In genomic region chr12:43891856-43892574, GRCh38 we compare ENCODE assay signal across 22 cellular contexts. TPM values are rescaled to one million over a fixed set of nuclear protein-coding genes. Genes with fewer than 3 reads are reported as not detected.
DNase-seq lines count a peak whose midpoint lies in the region; ATAC-seq, FAIRE-seq and TF ChIP-seq lines count a peak whose summit lies in the region.
"Had no signal": no experiment of that assay in that cellular context is flagged by ENCODE, and none has a peak within 500 bp of the region (broad histone marks: within the 10 kb centered on the region; RNA-seq: fewer than 3 reads in every experiment).

No MANE protein-coding gene starts in this region.

- no peak for TF ChIP-seq RAD21 in HepG2 (CRISPR knock-in tag; IDR thresholded peaks at IDR 0.05)

- peaks cover 6% of the 10 kb centered on the region for H3K9me3 Mint-ChIP-seq in endodermal cell

- DNase-seq in H54 (ENCODE audit: insufficient read length, low spot score): no peak
- peak; percentile 18 for DNase-seq in M059J (ENCODE audit: low read depth)
- peak; percentile 64 for DNase-seq in mammary epithelial cell
- peak; percentile 5 for DNase-seq in HepG2 (ENCODE audit: low spot score)
- no peak for DNase-seq in NCI-H345 (lab: John Stamatoyannopoulos, UW)
- no peak for DNase-seq in retina
- no peak for DNase-seq in endodermal cell
- DNase-seq: BE2C; CD4-positive, CD25-positive, alpha-beta regulatory T cell; COR-L47; DMS153; Kasumi-1; NCI-H187; NCI-H2107; NCI-H510A treated with DMSO at 0.1 percent for 48 hours; PC-9 had no signal

- no peaks in the 10 kb centered on the region for H3K4me1 Mint-ChIP-seq in endodermal cell
- H3K4me1 Mint-ChIP-seq: CD4-positive, CD25-positive, alpha-beta regulatory T cell had no signal

- WGBS in mammary epithelial cell (ENCODE audit: low coverage, missing lambda C conversion rate): 89% methylated on average over 3 of the region's 3 CpGs
- 85% methylated on average over 3 of the region's 3 CpGs for WGBS in HepG2 (ENCODE audit: low lambda C conversion rate)
- WGBS in endodermal cell (ENCODE audit: insufficient coverage in 1 of 2, insufficient read length in 1 of 2), 2 experiments: 90 to 94% methylated on average over 2 to 3 of the region's 3 CpGs

- H3K4me3 Mint-ChIP-seq in endodermal cell: no peak overlapping the region
- H3K4me3 Mint-ChIP-seq: CD4-positive, CD25-positive, alpha-beta regulatory T cell had no signal

- FAIRE-seq in H54 (lab: Jason Lieb, UNC) (peak; percentile 38), HepG2 (lab: Jason Lieb, UNC) (no peak)
- FAIRE-seq: A204.1, GM12892, H1, HTR-8/SVneo had no signal

- no peaks in the 10 kb centered on the region for H3K27me3 Mint-ChIP-seq in endodermal cell (ENCODE audit: insufficient read depth)
- H3K27me3 Mint-ChIP-seq: CD4-positive, CD25-positive, alpha-beta regulatory T cell had no signal

- no peak overlapping the region for H3K4me2 ChIP-seq in mammary epithelial cell (ENCODE audit: insufficient read depth, low read depth, low read length)
- no peak overlapping the region for H3K4me2 ChIP-seq in HepG2 (ENCODE audit: low read depth, low read length)
- H3K4me2 ChIP-seq: PC-9 had no signal

- H3K9ac ChIP-seq in mammary epithelial cell (ENCODE audit: insufficient read depth, low read length) (no peak overlapping the region), HepG2 (ENCODE audit: insufficient read depth, low read depth, low read length) (no peak overlapping the region), endodermal cell (ENCODE audit: extremely low read depth, low read length, poor library complexity, severe bottlenecking) (no peak overlapping the region)

- peaks cover 7% of the 10 kb centered on the region for H3K4me1 ChIP-seq in mammary epithelial cell (ENCODE audit: insufficient read depth, low read length)
- no peaks in the 10 kb centered on the region for H3K4me1 ChIP-seq in HepG2 (ENCODE audit: insufficient read depth, low read length)
- no peaks in the 10 kb centered on the region for H3K4me1 ChIP-seq in endodermal cell (ENCODE audit: control insufficient read depth, insufficient read depth, low read length)
- H3K4me1 ChIP-seq: BE2C had no signal

- BruUV-seq in mammary epithelial cell (replicated peaks; lab: Mats Ljungman, UMichigan) (no TSS peak), HepG2 (replicated peaks; lab: Mats Ljungman, UMichigan) (no TSS peak)

- POLR2A ChIA-PET in HepG2 (lab: Yijun Ruan, JAX): no interaction called here

- H3K9me3 ChIP-seq in mammary epithelial cell (replicated peaks; ENCODE audit: insufficient read depth, low read length) (no peaks in the 10 kb centered on the region), HepG2 (ENCODE audit: low read length) (no peaks in the 10 kb centered on the region), endodermal cell (ENCODE audit: control insufficient read depth, low read length) (no peaks in the 10 kb centered on the region)
- H3K9me3 ChIP-seq: BE2C had no signal

- intact Hi-C loops in mammary epithelial cell (cut with micrococcal nuclease) (no loop called here), HepG2 (cut with micrococcal nuclease; ENCODE audit: unreplicated experiment) (no loop called here)

- H4K20me1 ChIP-seq in mammary epithelial cell (ENCODE audit: insufficient read depth, low read length) (no peaks in the 10 kb centered on the region), HepG2 (ENCODE audit: insufficient read depth, low read length) (no peaks in the 10 kb centered on the region)

- H3K79me2 ChIP-seq in mammary epithelial cell (ENCODE audit: insufficient read depth, low read length): peaks cover 16% of the 10 kb centered on the region
- H3K79me2 ChIP-seq in HepG2 (ENCODE audit: insufficient read depth, low read length): no peaks in the 10 kb centered on the region

- H3K36me3 Mint-ChIP-seq in endodermal cell (ENCODE audit: low read depth): no peaks in the 10 kb centered on the region

- H2AFZ ChIP-seq in mammary epithelial cell (ENCODE audit: low read depth, low read length) (no peak overlapping the region), HepG2 (ENCODE audit: low read length) (no peak overlapping the region)
- H2AFZ ChIP-seq: PC-9 had no signal

- TF ChIP-seq POLR2A in H54 (IDR thresholded peaks at IDR 0.05; ENCODE audit: low read depth, low read length): no peak
- no peak for TF ChIP-seq POLR2A in HepG2 (IDR thresholded peaks at IDR 0.05; ENCODE audit: insufficient read depth in 1 of 2, low read depth in 2 of 2, low read length in 2 of 2)

- TF ChIP-seq EP300 in HepG2 (IDR thresholded peaks at IDR 0.05; ENCODE audit: low read depth in 2 of 2, low read length in 2 of 2): no peak
- no peak for TF ChIP-seq EP300 in HepG2 (CRISPR knock-in tag; IDR thresholded peaks at IDR 0.05; ENCODE audit: borderline replicate concordance)

- H3K4me3 ChIP-seq in mammary epithelial cell (replicated peaks in 1 of 3; ENCODE audit: insufficient read depth in 1 of 3, low read depth in 2 of 3, low read length in 3 of 3): no peak overlapping the region
- no peak overlapping the region for H3K4me3 ChIP-seq in HepG2 (replicated peaks in 1 of 3; ENCODE audit: insufficient read depth in 1 of 3, low read depth in 2 of 3, low read length in 3 of 3)
- H3K4me3 ChIP-seq in endodermal cell (ENCODE audit: low read length): no peak overlapping the region
- H3K4me3 ChIP-seq: PC-9 had no signal

- no peak overlapping the region for H3K27ac ChIP-seq in mammary epithelial cell (ENCODE audit: insufficient read depth, low read depth, low read length)
- H3K27ac ChIP-seq in HepG2 (ENCODE audit: extremely low read length, insufficient read depth, low read length): no peak overlapping the region
- no peak overlapping the region for H3K27ac ChIP-seq in endodermal cell (ENCODE audit: low read depth, low read length)
- H3K27ac ChIP-seq: HL-60, PC-9 had no signal

- CTCF ChIA-PET in mammary epithelial cell (lab: Charles Lee; ENCODE audit: low non-redundant PET): no interaction called here
- CTCF ChIA-PET in HepG2 (lab: Yijun Ruan, JAX; ENCODE audit: low intra/inter-chr PET ratio, low total read pairs): no interaction called here

- TF ChIP-seq CTCF in mammary epithelial cell (conservative IDR thresholded peaks at IDR 0.05 in 1 of 2, IDR thresholded peaks at IDR 0.05 in 1 of 2; ENCODE audit: extremely low read depth in 1 of 2, insufficient read depth in 1 of 2, low read depth in 1 of 2, low read length in 2 of 2) (no peak), HepG2 (CRISPR knock-in tag; IDR thresholded peaks at IDR 0.05) (no peak), endodermal cell (conservative IDR thresholded peaks at IDR 0.05) (no peak)

- H3K36me3 ChIP-seq in mammary epithelial cell (ENCODE audit: insufficient read depth, low read length) (no peaks in the 10 kb centered on the region), HepG2 (replicated peaks in 1 of 2; ENCODE audit: control insufficient read depth in 1 of 2, insufficient read depth in 2 of 2, low read length in 2 of 2) (no peaks in the 10 kb centered on the region; a peak in 1 of 5 replicates), endodermal cell (ENCODE audit: control insufficient read depth, insufficient read depth, low read length) (no peaks in the 10 kb centered on the region)
- H3K36me3 ChIP-seq: BE2C had no signal

- ATAC-seq in HepG2 (no peak), HG03045 (IDR thresholded peaks at IDR 0.05; ENCODE audit: unreplicated experiment) (no peak)

- H3K27me3 ChIP-seq in mammary epithelial cell (ENCODE audit: insufficient read depth, low read length): no peaks in the 10 kb centered on the region
- no peaks in the 10 kb centered on the region for H3K27me3 ChIP-seq in HepG2 (ENCODE audit: control insufficient read depth in 1 of 2, insufficient read depth in 2 of 2, low read length in 2 of 2)
- H3K27me3 ChIP-seq in endodermal cell (ENCODE audit: control insufficient read depth, insufficient read depth, low read length, poor library complexity, severe bottlenecking): no peaks in the 10 kb centered on the region
- H3K27me3 ChIP-seq: BE2C had no signal

- in situ Hi-C loops in mammary epithelial cell (cut with MboI; ENCODE audit: low sequenced_read_pairs in 2 of 2): loop anchor here in 1 of 2 donors (25.0 kb wide), 1 partner anchor 380 kb away; no protein-coding TSS in a partner anchor
- in situ Hi-C loops in HepG2 (cut with HindIII; ENCODE audit: extremely low pct_ligation_motif_present, low pct_unique_long_range_greater_than_20kb): loop anchor here (25.0 kb wide), 1 partner anchor 380 kb away; no protein-coding TSS in a partner anchor

- H3K27ac Mint-ChIP-seq in endodermal cell: no peak overlapping the region
- H3K27ac Mint-ChIP-seq: CD4-positive, CD25-positive, alpha-beta regulatory T cell had no signal

- dilution Hi-C loops in mammary epithelial cell (cut with HindIII; ENCODE audit: low sequenced_read_pairs): no loop called here

TF ChIP-seq in HepG2, 621 proteins besides CTCF, POLR2A, EP300 and RAD21 (continues in another document):
- no peak for TF ChIP-seq XRCC5 (optimal IDR thresholded peaks at IDR 0.05; ENCODE audit: low read length)

RNA-seq across cellular contexts. Expression of gene TMEM117, which starts 56.1 kb away (rescaled TPM):
- total RNA-seq in M059J (2014; rRNA removed; shearing (Covaris generic)): 5.3 and 6.6 TPM in 2 replicates
- total RNA-seq in mammary epithelial cell (10 to 100 TPM; 20.8 to 26.5 TPM), HepG2 (2016; rRNA removed; fragmentation: Illumina TruSeq; extraction: Trizol) (6.5 and 8.5 TPM in 2 replicates), endodermal cell (1 to 10 TPM in 1 of 2 donors, under 1 TPM in 1; 0.79 to 1.4 TPM)
- polyA plus RNA-seq in mammary epithelial cell (7.3 TPM), HepG2 (2011; rRNA removed) (2.8 and 3.6 TPM in 2 replicates)
- not detected for polyA minus RNA-seq in mammary epithelial cell
- 1.9 and 2.8 TPM in 2 replicates for total RNA-seq in HepG2 (2016; cell fraction: cytosol; rRNA removed; fragmentation: Illumina TruSeq; extraction: Trizol; ENCODE audit: low read depth)
- 6.7 and 8.8 TPM in 2 replicates for total RNA-seq in HepG2 (2016; cell fraction: insoluble cytoplasmic fraction; rRNA removed; fragmentation: Illumina TruSeq; extraction: Trizol)
- total RNA-seq in HepG2 (2016; cell fraction: membrane; rRNA removed; fragmentation: Illumina TruSeq; extraction: Trizol): 7.0 and 7.1 TPM in 2 replicates
- total RNA-seq in HepG2 (2016; cell fraction: nucleus; rRNA removed; fragmentation: Illumina TruSeq; extraction: Trizol): 14.7 and 19.2 TPM in 2 replicates
- polyA plus RNA-seq in HepG2 (2011; cell fraction: cytosol; rRNA removed): 1.8 and 3.4 TPM in 2 replicates
- polyA plus RNA-seq in HepG2 (2011; cell fraction: nucleus; rRNA removed): 1.5 and 1.7 TPM in 2 replicates
- 3.4 and 3.7 TPM in 2 replicates for polyA plus RNA-seq in HepG2 (2012)
- polyA plus RNA-seq in HepG2 (2016; cell fraction: cytosol; fragmentation: Illumina TruSeq; extraction: Trizol; ENCODE audit: low read depth): 1.5 and 2.8 TPM in 2 replicates
- polyA plus RNA-seq in HepG2 (2016; cell fraction: insoluble cytoplasmic fraction; fragmentation: Illumina TruSeq; extraction: Trizol; ENCODE audit: low read depth): 5.9 and 7.3 TPM in 2 replicates
- 4.7 and 5.1 TPM in 2 replicates for polyA plus RNA-seq in HepG2 (2016; cell fraction: membrane; fragmentation: Illumina TruSeq; extraction: Trizol; ENCODE audit: low read depth)
- 6.2 and 6.8 TPM in 2 replicates for polyA plus RNA-seq in HepG2 (2016; cell fraction: nucleus; fragmentation: Illumina TruSeq; extraction: Trizol; ENCODE audit: insufficient read depth, low read depth)
- 2.4 and 2.6 TPM in 2 replicates for polyA minus RNA-seq in HepG2 (2011; rRNA and poly(A)+ RNA removed; ENCODE audit: low replicate concordance)
- polyA minus RNA-seq in HepG2 (2011; cell fraction: cytosol; rRNA and poly(A)+ RNA removed): 2.4 and 4.6 TPM in 2 replicates
- 14.3 and 16.4 TPM in 2 replicates for polyA minus RNA-seq in HepG2 (2011; cell fraction: nucleus; rRNA and poly(A)+ RNA removed)
- 2.6 TPM for polyA plus RNA-seq in endodermal cell (2013, experiment 1 of 2)
- 3.1 TPM for polyA plus RNA-seq in endodermal cell (2013, experiment 2 of 2)

Comparison
In these comparisons a context has a peak if more than half of its experiments do, and no peak if none do; other contexts are left out.
1. DNase-seq: peak in M059J (single experiment), mammary epithelial cell (single experiment) and HepG2 (single experiment); none in H54 (single experiment), NCI-H345 (single experiment), retina (single experiment) and endodermal cell (single experiment).